In genomic region chr20:38674178-38675133, GRCh38 we compare ENCODE assay signal across 8 cellular contexts. TPM values are rescaled to one million over a fixed set of nuclear protein-coding genes. Genes with fewer than 3 reads are reported as not detected.
DNase-seq lines count a peak whose midpoint lies in the region; ATAC-seq lines count a peak whose summit lies in the region.

No MANE protein-coding gene starts in this region.

- no peaks in the 10 kb centered on the region for H3K36me3 ChIP-seq in esophagus (ENCODE audit: control insufficient read depth in 2 of 2, insufficient read depth in 2 of 2, low read length in 1 of 2)

- H3K4me1 ChIP-seq in esophagus (ENCODE audit: control insufficient read depth in 2 of 2, insufficient read depth in 2 of 2, low read length in 1 of 2), result peaks cover 5 to 6% of the 10 kb centered on the region in 2 donors

- H3K36me3 Mint-ChIP-seq in naive B cell, result peaks cover 0 to 7% of the 10 kb centered on the region in 2 donors

- intact Hi-C loops in Right ventricle myocardium superior (cut with DNase I), result no loop called here
- intact Hi-C loops in cardiac septum (cut with DNase I), result no loop called here

- DNase-seq in Right ventricle myocardium superior (peak; percentile 46), cardiac septum (ENCODE audit: low spot score) (no peak), NCI-H2196 treated with DMSO at 0.1 percent for 48 hours (lab: John Stamatoyannopoulos, UW; ENCODE audit: unreplicated experiment) (peak; percentile 10), activated T-cell treated with anti-CD3 and anti-CD28 coated beads for 24 hours (ENCODE audit: low read depth) (peak; percentile 40), naive B cell (peak; percentile 51)
- peak; percentile 33 to 47 for DNase-seq in stimulated activated CD8-positive, alpha-beta memory T cell treated with anti-CD3 and anti-CD28 coated beads, Interleukin-7, amount 100 ng/mL, for 48 hours (ENCODE audit: extremely low read depth in 1 of 2, low read depth in 1 of 2)

- WGBS in esophagus, 2 donors, result 8 to 9% methylated on average over 67 to 83 of the region's 83 CpGs

- peaks cover 23 to 79% (median 42%) of the 10 kb centered on the region in 3 donors for H3K27me3 Mint-ChIP-seq in naive B cell

- H3K4me3 Mint-ChIP-seq in naive B cell, result peak overlapping the region; percentile 83 to 93 (median 87)

- peaks cover 0 to 6% (median 2%) of the 10 kb centered on the region in 7 donors for H3K9me3 Mint-ChIP-seq in naive B cell

- peak overlapping the region; percentile 28 to 46 for H3K4me3 ChIP-seq in esophagus (ENCODE audit: low read depth in 1 of 2, low read length in 2 of 2)

- H3K27ac ChIP-seq in esophagus (ENCODE audit: low read depth in 2 of 2, low read length in 1 of 2), result no peak overlapping the region

- H3K9me3 ChIP-seq in esophagus (ENCODE audit: control insufficient read depth in 2 of 2, insufficient read depth in 1 of 2, low read depth in 1 of 2, low read length in 1 of 2), result no peaks in the 10 kb centered on the region

- H3K4me1 Mint-ChIP-seq in naive B cell, result peaks cover 10 to 14% (median 14%) of the 10 kb centered on the region in 3 donors

- H3K27me3 ChIP-seq in esophagus (ENCODE audit: control insufficient read depth in 1 of 2, insufficient read depth in 2 of 2, low read length in 2 of 2), result peaks cover 0 to 6% of the 10 kb centered on the region in 2 donors

- peak; percentile 72 for ATAC-seq in Right ventricle myocardium superior (ENCODE audit: poor library complexity)
- ATAC-seq in naive B cell (ENCODE audit: low read depth in 2 of 2), result peak; percentile 90 to 91
- ATAC-seq in HG03460 (IDR thresholded peaks at IDR 0.05; ENCODE audit: unreplicated experiment), result no peak

- peak overlapping the region in 3 of 6 donors; percentile 47 to 93 (median 86) for H3K27ac Mint-ChIP-seq in naive B cell

RNA-seq across cellular contexts. Expression of gene SLC32A1, which starts 49.8 kb away (rescaled TPM):
- not detected for total RNA-seq in Right ventricle myocardium superior
- not detected for total RNA-seq in cardiac septum
- polyA plus RNA-seq in esophagus, result not detected
- polyA plus RNA-seq in naive B cell (ENCODE audit: low read depth in 6 of 6), result not detected
